1 cellular context compared by ENCODE assay signal in genomic region chr2:25256486-25256875, GRCh38.
TF ChIP-seq lines count a peak whose summit lies in the region.

No MANE protein-coding gene starts in this region.

TF ChIP-seq in K562, 482 proteins besides CTCF, POLR2A, EP300 and RAD21 (continued from another document and continues in another):
- TF ChIP-seq RREB1 (CRISPR knock-in tag; IDR thresholded peaks at IDR 0.05) (no peak), SMARCC2 (IDR thresholded peaks at IDR 0.05; ENCODE audit: low read depth) (peak; percentile 67; the same call in 1 of the 2 replicates), TARDBP (IDR thresholded peaks at IDR 0.05) (0 out of 2 replicates have a peak, but pooled peaks have one; percentile 30), SIRT6 (IDR thresholded peaks at IDR 0.05; ENCODE audit: low read depth, low read length) (no peak), ZNF174 (CRISPR knock-in tag; IDR thresholded peaks at IDR 0.05) (no peak), ZNF263 (CRISPR knock-in tag; IDR thresholded peaks at IDR 0.05; ENCODE audit: borderline replicate concordance) (no peak), NCOR1 (IDR thresholded peaks at IDR 0.05) (peak; percentile 96), CBFA2T3 (IDR thresholded peaks at IDR 0.05) (peak; percentile 98), EZH2 (IDR thresholded peaks at IDR 0.05; ENCODE audit: borderline replicate concordance, low read depth, low read length) (no peak), DPF2 (IDR thresholded peaks at IDR 0.05) (peak; percentile 93), ZNF561 (CRISPR knock-in tag; conservative IDR thresholded peaks at IDR 0.05) (no peak), MAX (CRISPR knock-in tag; IDR thresholded peaks at IDR 0.05) (no peak), NBN (IDR thresholded peaks at IDR 0.05; ENCODE audit: low read depth) (peak; percentile 72), ZNF830 (CRISPR knock-in tag; IDR thresholded peaks at IDR 0.05) (no peak), NFIC (IDR thresholded peaks at IDR 0.05) (peak; percentile 92), ZNF143 (CRISPR knock-in tag; IDR thresholded peaks at IDR 0.05) (no peak), RBM14 (IDR thresholded peaks at IDR 0.05; ENCODE audit: borderline replicate concordance, insufficient read depth, low read depth, low read length) (no peak), KLF10 (CRISPR knock-in tag; IDR thresholded peaks at IDR 0.05) (no peak), SOX6 (IDR thresholded peaks at IDR 0.05) (peak; percentile 94), MTA1 (IDR thresholded peaks at IDR 0.05; ENCODE audit: borderline replicate concordance) (peak; percentile 90), HEY1 (CRISPR knock-in tag; IDR thresholded peaks at IDR 0.05; ENCODE audit: borderline replicate concordance) (0 out of 2 replicates have a peak, but pooled peaks have one; percentile 53), KHSRP (IDR thresholded peaks at IDR 0.05) (peak; percentile 77; the same call in 1 of the 2 replicates), RNF2 (IDR thresholded peaks at IDR 0.05) (no peak), LEF1 (IDR thresholded peaks at IDR 0.05) (peak; percentile 52; the same call in 1 of the 2 replicates), BRCA1 (IDR thresholded peaks at IDR 0.05) (no peak), BRCA1 (CRISPR knock-in tag; IDR thresholded peaks at IDR 0.05) (no peak), BCOR (IDR thresholded peaks at IDR 0.05) (peak; percentile 73), HMG20B (CRISPR knock-in tag; IDR thresholded peaks at IDR 0.05) (no peak), NR4A1 (CRISPR knock-in tag; IDR thresholded peaks at IDR 0.05) (no peak), NR4A1 (tag; IDR thresholded peaks at IDR 0.05) (no peak), PBX2 (CRISPR knock-in tag; IDR thresholded peaks at IDR 0.05; ENCODE audit: low read depth) (no peak), PBX2 (tag; conservative IDR thresholded peaks at IDR 0.05; ENCODE audit: low read depth) (peak; percentile 26; the same call in 1 of the 2 replicates), SREBF1 (IDR thresholded peaks at IDR 0.05; ENCODE audit: borderline replicate concordance, low read depth, low read length) (no peak), MEF2D (tag; conservative IDR thresholded peaks at IDR 0.05; ENCODE audit: low read depth) (0 out of 2 replicates have a peak, but pooled peaks have one; percentile 33), RBBP5 (IDR thresholded peaks at IDR 0.05; ENCODE audit: borderline replicate concordance, insufficient read depth, low read length, poor library complexity, severe bottlenecking) (no peak), TCF3 (CRISPR knock-in tag; IDR thresholded peaks at IDR 0.05) (peak; percentile 88), ZNF785 (CRISPR knock-in tag; IDR thresholded peaks at IDR 0.05) (no peak), TBL1XR1 (IDR thresholded peaks at IDR 0.05; ENCODE audit: low read length in 2 of 2) (peak in 1 of 2 experiments; percentile 42; a peak in 1 of 4 replicates), GABPA (tag; conservative IDR thresholded peaks at IDR 0.05; ENCODE audit: low read depth) (no peak), TRIM25 (IDR thresholded peaks at IDR 0.05; ENCODE audit: borderline replicate concordance) (no peak), DIDO1 (tag; IDR thresholded peaks at IDR 0.05; ENCODE audit: low read depth) (peak; percentile 40; the same call in 1 of the 2 replicates), CBX3 (IDR thresholded peaks at IDR 0.05; ENCODE audit: borderline replicate concordance in 1 of 2, low read length in 2 of 2) (no peak), ZNF41 (CRISPR knock-in tag; conservative IDR thresholded peaks at IDR 0.05) (no peak), ZNF282 (CRISPR knock-in tag; IDR thresholded peaks at IDR 0.05) (no peak), CXXC5 (CRISPR knock-in tag; IDR thresholded peaks at IDR 0.05) (0 out of 2 replicates have a peak, but pooled peaks have one; percentile 9), KLF6 (CRISPR knock-in tag; IDR thresholded peaks at IDR 0.05; ENCODE audit: borderline replicate concordance) (no peak), ZEB2 (IDR thresholded peaks at IDR 0.05) (peak; percentile 70), HDAC1 (IDR thresholded peaks at IDR 0.05) (peak in 1 of 2 experiments; percentile 79; a peak in 2 of 4 replicates), PHF8 (IDR thresholded peaks at IDR 0.05; ENCODE audit: borderline replicate concordance, low read length) (no peak), ZBED1 (IDR thresholded peaks at IDR 0.05) (no peak), MXI1 (IDR thresholded peaks at IDR 0.05; ENCODE audit: low read depth, low read length) (no peak), ZBTB26 (CRISPR knock-in tag; IDR thresholded peaks at IDR 0.05) (peak; percentile 8; the same call in 1 of the 2 replicates), GTF2B (IDR thresholded peaks at IDR 0.05; ENCODE audit: extremely low read depth, insufficient read length) (no peak), TCF15 (CRISPR knock-in tag; IDR thresholded peaks at IDR 0.05) (no peak), CBX8 (IDR thresholded peaks at IDR 0.05; ENCODE audit: borderline replicate concordance, extremely low read depth, low read depth, low read length, poor library complexity, severe bottlenecking) (no peak), MTA2 (IDR thresholded peaks at IDR 0.05; ENCODE audit: low read depth) (peak; percentile 98), GATAD2B (IDR thresholded peaks at IDR 0.05; ENCODE audit: borderline replicate concordance) (no peak), ZNF121 (CRISPR knock-in tag; conservative IDR thresholded peaks at IDR 0.05) (no peak), ARID1B (IDR thresholded peaks at IDR 0.05) (peak; percentile 97), RBFOX2 (IDR thresholded peaks at IDR 0.05; ENCODE audit: low read depth, low read length) (no peak), ZBTB34 (CRISPR knock-in tag; IDR thresholded peaks at IDR 0.05) (no peak), CC2D1A (IDR thresholded peaks at IDR 0.05) (peak; percentile 97), CTBP1 (IDR thresholded peaks at IDR 0.05; ENCODE audit: borderline replicate concordance) (peak; percentile 74; the same call in 1 of the 2 replicates), HES1 (IDR thresholded peaks at IDR 0.05; ENCODE audit: low read depth) (peak; percentile 81; the same call in 1 of the 2 replicates), ZNF583 (CRISPR knock-in tag; IDR thresholded peaks at IDR 0.05) (0 out of 2 replicates have a peak, but pooled peaks have one; percentile 12), FOXM1 (IDR thresholded peaks at IDR 0.05; ENCODE audit: low read depth) (peak; percentile 96), FOXM1 (CRISPR knock-in tag; IDR thresholded peaks at IDR 0.05; ENCODE audit: low read depth) (no peak)
